Comparison of ENCODE assay signal across 1 cellular context in the genomic region with DNA sequence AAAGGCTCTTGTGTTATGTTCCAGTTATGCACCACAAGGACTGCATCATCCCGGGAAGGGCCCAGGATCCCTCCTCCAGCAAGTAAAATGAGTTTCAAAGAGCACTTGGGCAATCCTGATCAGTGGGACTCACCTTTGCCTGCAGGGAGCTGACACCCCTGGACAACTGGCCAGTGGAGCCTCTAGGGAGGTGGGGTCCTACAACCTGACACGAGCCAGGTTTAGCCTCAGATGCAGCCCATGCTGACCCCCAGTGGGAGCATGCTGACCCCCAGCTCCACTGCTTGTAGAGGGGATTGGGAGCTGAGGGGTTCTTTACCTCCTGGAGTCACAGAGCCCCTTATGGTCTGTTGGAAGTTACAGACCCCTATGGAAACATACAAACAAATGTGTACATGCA.
TF ChIP-seq lines count a peak whose summit lies in the region.

No MANE protein-coding gene starts in this region.

TF ChIP-seq in H1, 55 proteins besides CTCF, POLR2A, EP300 and RAD21:
- TF ChIP-seq JUN (IDR thresholded peaks at IDR 0.05; ENCODE audit: low read depth, low read length) (no peak), EZH2 (IDR thresholded peaks at IDR 0.05; ENCODE audit: low read depth, low read length, severe bottlenecking) (no peak), BACH1 (IDR thresholded peaks at IDR 0.05; ENCODE audit: low read length) (no peak), KDM4A (IDR thresholded peaks at IDR 0.05; ENCODE audit: low read depth, low read length, severe bottlenecking) (no peak), TBP (IDR thresholded peaks at IDR 0.05; ENCODE audit: low read depth, low read length) (no peak), SUZ12 (IDR thresholded peaks at IDR 0.05; ENCODE audit: low read length) (no peak), FOSL1 (IDR thresholded peaks at IDR 0.05; ENCODE audit: insufficient read depth, low read depth, low read length) (no peak), TCF12 (IDR thresholded peaks at IDR 0.05; ENCODE audit: low read depth, low read length) (no peak), RXRA (IDR thresholded peaks at IDR 0.05; ENCODE audit: insufficient read depth, low read depth, low read length) (no peak), CBX8 (IDR thresholded peaks at IDR 0.05; ENCODE audit: borderline replicate concordance, low read depth, low read length) (no peak), MAFK (IDR thresholded peaks at IDR 0.05; ENCODE audit: low read depth, low read length) (no peak), RFX5 (IDR thresholded peaks at IDR 0.05; ENCODE audit: borderline replicate concordance, low read depth, low read length) (no peak), RBBP5 (IDR thresholded peaks at IDR 0.05; ENCODE audit: borderline replicate concordance, low read depth, low read length) (no peak), E2F6 (IDR thresholded peaks at IDR 0.05) (no peak), YY1 (IDR thresholded peaks at IDR 0.05; ENCODE audit: low read depth, low read length) (no peak), CEBPB (IDR thresholded peaks at IDR 0.05; ENCODE audit: low read depth, low read length) (no peak), TAF1 (IDR thresholded peaks at IDR 0.05; ENCODE audit: low read depth, low read length) (no peak), SRF (IDR thresholded peaks at IDR 0.05; ENCODE audit: low read depth, low read length) (no peak), SIX5 (IDR thresholded peaks at IDR 0.05; ENCODE audit: low read depth, low read length) (no peak)
- TF ChIP-seq, protein P1, sequence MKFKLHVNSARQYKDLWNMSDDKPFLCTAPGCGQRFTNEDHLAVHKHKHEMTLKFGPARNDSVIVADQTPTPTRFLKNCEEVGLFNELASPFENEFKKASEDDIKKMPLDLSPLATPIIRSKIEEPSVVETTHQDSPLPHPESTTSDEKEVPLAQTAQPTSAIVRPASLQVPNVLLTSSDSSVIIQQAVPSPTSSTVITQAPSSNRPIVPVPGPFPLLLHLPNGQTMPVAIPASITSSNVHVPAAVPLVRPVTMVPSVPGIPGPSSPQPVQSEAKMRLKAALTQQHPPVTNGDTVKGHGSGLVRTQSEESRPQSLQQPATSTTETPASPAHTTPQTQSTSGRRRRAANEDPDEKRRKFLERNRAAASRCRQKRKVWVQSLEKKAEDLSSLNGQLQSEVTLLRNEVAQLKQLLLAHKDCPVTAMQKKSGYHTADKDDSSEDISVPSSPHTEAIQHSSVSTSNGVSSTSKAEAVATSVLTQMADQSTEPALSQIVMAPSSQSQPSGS (IDR thresholded peaks at IDR 0.05; ENCODE audit: low read length): no peak
TF ChIP-seq in H1: peak in this region for 0.
